In genomic region chr2:183543222-183543621, GRCh38 we compare ENCODE assay signal across 1 cellular context.
TF ChIP-seq lines count a peak whose summit lies in the region.

No MANE protein-coding gene starts in this region.

TF ChIP-seq in GM12878, 131 proteins besides CTCF, POLR2A, EP300 and RAD21 (continued from another document):
- TF ChIP-seq ZBTB33 (IDR thresholded peaks at IDR 0.05) (no peak), RUNX3 (IDR thresholded peaks at IDR 0.05; ENCODE audit: low read length) (no peak), RBBP5 (conservative IDR thresholded peaks at IDR 0.05) (no peak), HSF1 (IDR thresholded peaks at IDR 0.05; ENCODE audit: low read depth, low read length) (no peak), CBX3 (IDR thresholded peaks at IDR 0.05; ENCODE audit: borderline replicate concordance, low read depth) (no peak), SIX5 (IDR thresholded peaks at IDR 0.05; ENCODE audit: low read depth, low read length, severe bottlenecking) (no peak), SMAD5 (IDR thresholded peaks at IDR 0.05; ENCODE audit: low read depth) (no peak), KLF5 (IDR thresholded peaks at IDR 0.05; ENCODE audit: partially characterized antibody) (no peak), ZNF207 (IDR thresholded peaks at IDR 0.05; ENCODE audit: borderline replicate concordance) (no peak), BCL11A (IDR thresholded peaks at IDR 0.05; ENCODE audit: low read depth, low read length) (no peak), KDM1A (IDR thresholded peaks at IDR 0.05; ENCODE audit: borderline replicate concordance) (no peak), SREBF2 (IDR thresholded peaks at IDR 0.05; ENCODE audit: low read length) (no peak), NR2C2 (IDR thresholded peaks at IDR 0.05; ENCODE audit: borderline replicate concordance, control insufficient read depth, insufficient read length, low read depth) (no peak), PBX3 (IDR thresholded peaks at IDR 0.05; ENCODE audit: insufficient replicate concordance, low read depth, low read length) (no peak)
TF ChIP-seq in GM12878: peak in this region for 0.
